Comparison of ENCODE assay signal across 9 cellular contexts in the genomic region with DNA sequence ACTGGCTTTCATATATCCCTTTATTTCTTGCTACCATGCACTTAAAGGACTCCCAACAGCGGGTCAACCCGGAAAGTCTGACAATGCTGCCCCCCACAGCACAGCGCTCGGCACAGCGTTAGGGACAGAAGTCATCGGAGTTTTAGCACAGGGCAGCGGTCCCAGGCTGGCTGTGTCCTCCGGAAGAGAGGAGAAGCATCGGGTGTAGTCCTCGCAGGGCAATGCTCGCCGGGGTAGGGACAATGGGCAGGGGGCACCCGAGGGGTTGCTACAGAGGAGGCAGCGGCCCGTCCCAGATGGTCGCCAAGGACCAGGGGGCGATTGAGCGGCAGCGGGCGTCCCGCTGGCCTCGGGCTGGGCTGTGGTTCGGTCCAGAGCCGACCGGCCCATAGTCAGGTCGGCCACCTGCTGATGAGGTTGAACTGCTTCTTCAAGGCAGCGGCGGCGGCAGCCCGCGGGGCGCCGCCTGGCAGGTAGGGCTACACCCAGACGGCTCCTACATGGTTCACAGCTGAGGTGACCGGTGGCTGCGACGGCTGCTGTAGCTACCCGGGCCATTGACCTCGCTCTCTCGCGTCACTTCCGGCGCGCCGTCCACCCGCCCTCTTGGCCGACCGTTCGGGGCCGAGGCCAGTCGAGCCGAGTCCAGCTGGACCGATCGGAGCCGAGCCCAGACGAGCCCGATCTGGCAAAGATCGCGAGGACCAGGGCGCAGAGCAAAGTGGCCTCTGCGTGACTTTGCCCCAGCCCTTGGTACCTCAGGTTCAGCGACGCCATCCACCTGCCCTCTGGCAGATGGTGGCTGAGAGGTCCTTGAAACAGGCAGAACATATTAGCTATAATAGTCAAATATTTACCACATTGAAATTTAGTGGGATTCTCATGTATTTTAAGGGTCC. TPM values are rescaled to one million over a fixed set of nuclear protein-coding genes. Genes with fewer than 3 reads are reported as not detected.
DNase-seq lines count a peak whose midpoint lies in the region; ATAC-seq and TF ChIP-seq lines count a peak whose summit lies in the region.
"Had no signal": no experiment of that assay in that cellular context is flagged by ENCODE, and none has a peak within 500 bp of the region (broad histone marks: within the 10 kb centered on the region; RNA-seq: fewer than 3 reads in every experiment).

No MANE protein-coding gene starts in this region.

- peaks cover 18% of the 10 kb centered on the region for H3K4me1 ChIP-seq in colonic mucosa

- peak overlapping the region; percentile 70 for H3K4me3 ChIP-seq in colonic mucosa

- H3K36me3 Mint-ChIP-seq in activated CD4-positive, alpha-beta T cell treated with anti-CD3 and anti-CD28 coated beads for 36 hours (ENCODE audit: low read depth), result peaks cover 4% of the 10 kb centered on the region

- no peak for TF ChIP-seq CTCF in colonic mucosa (IDR thresholded peaks at IDR 0.05)

- peak overlapping the region; percentile 39 for H3K27ac ChIP-seq in colonic mucosa
- peak overlapping the region; percentile 83 for H3K27ac ChIP-seq in layer of hippocampus (ENCODE audit: low read depth, low read length)

- peak overlapping the region; percentile 81 for H3K4me3 Mint-ChIP-seq in activated CD4-positive, alpha-beta T cell treated with anti-CD3 and anti-CD28 coated beads for 36 hours

- peak overlapping the region; percentile 90 to 91 for H3K9ac ChIP-seq in colonic mucosa (ENCODE audit: low read depth in 2 of 2, low read length in 2 of 2)

- CTCF ChIA-PET in activated CD4-positive, alpha-beta T cell treated with anti-CD3 and anti-CD28 coated beads for 36 hours (lab: Charles Lee), result interaction anchor here (0.8 to 1.2 kb wide), 2 partner anchors 12 to 200 kb away, joined by 4 read pairs; no protein-coding TSS in a partner anchor

- H3K27me3 ChIP-seq in colonic mucosa (no peaks in the 10 kb centered on the region), layer of hippocampus (ENCODE audit: control insufficient read depth, insufficient read depth, low read length) (no peaks in the 10 kb centered on the region)

- ATAC-seq in HG03159 (IDR thresholded peaks at IDR 0.05; ENCODE audit: unreplicated experiment), result peak; percentile 46
- peak; percentile 69 for ATAC-seq in activated CD4-positive, alpha-beta T cell treated with anti-CD3 and anti-CD28 coated beads for 36 hours

- H3K36me3 ChIP-seq in colonic mucosa, result no peaks in the 10 kb centered on the region

- H3K27me3 Mint-ChIP-seq in activated CD4-positive, alpha-beta T cell treated with anti-CD3 and anti-CD28 coated beads for 36 hours, result no peaks in the 10 kb centered on the region

- POLR2A ChIA-PET in activated CD4-positive, alpha-beta T cell treated with anti-CD3 and anti-CD28 coated beads for 36 hours (lab: Charles Lee), result interaction anchor here (1.1 kb wide), 1 partner anchor 40 kb away, joined by 4 read pairs; no protein-coding TSS in a partner anchor

- DNase-seq in NCI-H187 (lab: John Stamatoyannopoulos, UW), result peak; percentile 41 to 49
- no peak for DNase-seq in NCI-H187 treated with DMSO at 0.1 percent for 48 hours (lab: John Stamatoyannopoulos, UW)
- DNase-seq in NCI-H446 treated with DMSO at 0.1 percent for 48 hours (lab: John Stamatoyannopoulos, UW), result peak; percentile 63
- peak; percentile 91 for DNase-seq in activated CD4-positive, alpha-beta T cell treated with anti-CD3 and anti-CD28 coated beads for 36 hours
- peak; percentile 95 for DNase-seq in colonic mucosa
- DNase-seq in stimulated activated CD4-positive, alpha-beta T cell treated with anti-CD3 and anti-CD28 coated beads, Interleukin-15, amount 100 ng/mL, for 48 hours (ENCODE audit: low read depth in 2 of 2), result peak; percentile 75 to 79
- DNase-seq: DND-41 had no signal

- H3K9me3 ChIP-seq in colonic mucosa, result no peaks in the 10 kb centered on the region

- no peaks in the 10 kb centered on the region for H3K9me3 Mint-ChIP-seq in activated CD4-positive, alpha-beta T cell treated with anti-CD3 and anti-CD28 coated beads for 36 hours (ENCODE audit: low read depth)

- intact Hi-C loops in activated CD4-positive, alpha-beta T cell treated with anti-CD3 and anti-CD28 coated beads for 36 hours (cut with DNase I, micrococcal nuclease), result loop anchor here in 1 of 2 experiments (1.0 kb wide), 7 partner anchors 14 to 568 kb away; a partner anchor contains a TSS
- intact Hi-C loops in colonic mucosa (cut with DNase I), result loop anchor here (5.0 kb wide), 1 partner anchor 40 kb away; no protein-coding TSS in a partner anchor

- H3K4me1 Mint-ChIP-seq in activated CD4-positive, alpha-beta T cell treated with anti-CD3 and anti-CD28 coated beads for 36 hours, result peaks cover 26% of the 10 kb centered on the region

- H3K27ac Mint-ChIP-seq in activated CD4-positive, alpha-beta T cell treated with anti-CD3 and anti-CD28 coated beads for 36 hours, result peak overlapping the region; percentile 94

RNA-seq across cellular contexts. Expression of a gene that starts 4.7 kb away (rescaled TPM):
- total RNA-seq in activated CD4-positive, alpha-beta T cell treated with anti-CD3 and anti-CD28 coated beads for 36 hours, result 10 to 100 TPM; 33.3 to 36.2 TPM
- total RNA-seq in colonic mucosa, result 10 to 100 TPM; 46.9 to 47.6 TPM
